Comparison of ENCODE assay signal across 1 cellular context in genomic region chr1:28538286-28538685, GRCh38.
TF ChIP-seq lines count a peak whose summit lies in the region.

No MANE protein-coding gene starts in this region.

TF ChIP-seq in GM23338, 12 proteins besides CTCF, POLR2A, EP300 and RAD21 (continued from another document):
- TF ChIP-seq REST (IDR thresholded peaks at IDR 0.05; ENCODE audit: unreplicated experiment) (no peak), ZNF462 (CRISPR knock-in tag; IDR thresholded peaks at IDR 0.05) (no peak), POLR2AphosphoS5 (IDR thresholded peaks at IDR 0.05; ENCODE audit: low read depth) (no peak)
TF ChIP-seq in GM23338: peak in this region for 0.
